ENCODE assay signal across 16 cellular contexts in genomic region chr1:15371610-15372539, GRCh38. TPM values are rescaled to one million over a fixed set of nuclear protein-coding genes. Genes with fewer than 3 reads are reported as not detected.
DNase-seq lines count a peak whose midpoint lies in the region; ATAC-seq and TF ChIP-seq lines count a peak whose summit lies in the region.
"Had no signal": no experiment of that assay in that cellular context is flagged by ENCODE, and none has a peak within 500 bp of the region (broad histone marks: within the 10 kb centered on the region; RNA-seq: fewer than 3 reads in every experiment).

No MANE protein-coding gene starts in this region.

- TF ChIP-seq CTCF in heart right ventricle (IDR thresholded peaks at IDR 0.05), result no peak
- TF ChIP-seq CTCF in neural progenitor cell (IDR thresholded peaks at IDR 0.05), result no peak
- no peak for TF ChIP-seq CTCF in brain microvascular endothelial cell (IDR thresholded peaks at IDR 0.05; ENCODE audit: low read depth, low read length, missing control alignments)

- H3K4me1 ChIP-seq in heart right ventricle (peaks cover 0 to 19% (median 11%) of the 10 kb centered on the region in 9 donors), neural progenitor cell (no peaks in the 10 kb centered on the region)

- H3K36me3 Mint-ChIP-seq in neural progenitor cell, result no peaks in the 10 kb centered on the region
- H3K36me3 Mint-ChIP-seq: naive thymus-derived CD4-positive, alpha-beta T cell; T-cell had no signal

- H3K27me3 Mint-ChIP-seq in stimulated activated naive CD8-positive, alpha-beta T cell treated with anti-CD3 and anti-CD28 coated beads, Interleukin-15, amount 100 ng/mL, for 72 hours, result no peaks in the 10 kb centered on the region
- peaks cover 14% of the 10 kb centered on the region for H3K27me3 Mint-ChIP-seq in neural progenitor cell (ENCODE audit: insufficient read depth, low read depth)
- H3K27me3 Mint-ChIP-seq: T-cell had no signal

- H3K9me3 Mint-ChIP-seq in stimulated activated naive CD8-positive, alpha-beta T cell treated with anti-CD3 and anti-CD28 coated beads, Interleukin-15, amount 100 ng/mL, for 72 hours, result no peaks in the 10 kb centered on the region
- no peaks in the 10 kb centered on the region for H3K9me3 Mint-ChIP-seq in neural progenitor cell
- H3K9me3 Mint-ChIP-seq: activated B cell treated with CpG ODN at 0.5 μM for 24 hours, T-cell had no signal

- H3K4me3 ChIP-seq in heart right ventricle, result no peak overlapping the region
- no peak overlapping the region for H3K4me3 ChIP-seq in neural progenitor cell
- no peak overlapping the region for H3K4me3 ChIP-seq in brain microvascular endothelial cell (ENCODE audit: low read depth, low read length)
- H3K4me3 ChIP-seq: uterus had no signal

- no peaks in the 10 kb centered on the region for H3K4me1 Mint-ChIP-seq in stimulated activated naive CD8-positive, alpha-beta T cell treated with anti-CD3 and anti-CD28 coated beads, Interleukin-15, amount 100 ng/mL, for 72 hours
- peaks cover 34% of the 10 kb centered on the region for H3K4me1 Mint-ChIP-seq in neural progenitor cell
- H3K4me1 Mint-ChIP-seq: activated B cell treated with CpG ODN at 0.5 μM for 24 hours; naive thymus-derived CD4-positive, alpha-beta T cell; T-cell had no signal

- intact Hi-C loops in heart right ventricle (cut with DNase I), result loop anchor here in 1 of 10 donors (10.0 kb wide), 1 partner anchor 63 kb away; the partner anchor contains the start of gene CTRC

- peak; percentile 14 for ATAC-seq in stimulated activated naive CD8-positive, alpha-beta T cell treated with anti-CD3 and anti-CD28 coated beads, Interleukin-15, Interleukin-2, amounts not matched to agents 100 U/mL and 50 U/mL, for 24 hours
- ATAC-seq in stimulated activated naive CD8-positive, alpha-beta T cell treated with anti-CD3 and anti-CD28 coated beads, Interleukin-15, amount 100 ng/mL, for 72 hours, result no peak
- ATAC-seq in heart right ventricle (peak in 6 of 8 donors; percentile 28 to 66 (median 37)), GM18858 (IDR thresholded peaks at IDR 0.05; ENCODE audit: unreplicated experiment) (no peak), GM19452 (IDR thresholded peaks at IDR 0.05; ENCODE audit: unreplicated experiment) (no peak)
- ATAC-seq: naive thymus-derived CD4-positive, alpha-beta T cell; T-cell had no signal

- H3K27me3 ChIP-seq in heart right ventricle, result no peaks in the 10 kb centered on the region
- H3K27me3 ChIP-seq in neural progenitor cell, result no peaks in the 10 kb centered on the region
- H3K27me3 ChIP-seq in brain microvascular endothelial cell (replicated peaks), result no peaks in the 10 kb centered on the region
- H3K27me3 ChIP-seq: uterus had no signal

- H3K4me2 ChIP-seq in neural progenitor cell, result no peak overlapping the region

- no peaks in the 10 kb centered on the region for H3K79me2 ChIP-seq in neural progenitor cell (ENCODE audit: low read depth)

- no peak for DNase-seq in stimulated activated naive CD8-positive, alpha-beta T cell treated with anti-CD3 and anti-CD28 coated beads, Interleukin-15, Interleukin-2, amounts not matched to agents 100 U/mL and 50 U/mL, for 24 hours
- no peak for DNase-seq in stimulated activated naive CD8-positive, alpha-beta T cell treated with anti-CD3 and anti-CD28 coated beads, Interleukin-15, amount 100 ng/mL, for 72 hours
- peak; percentile 23 to 51 for DNase-seq in heart right ventricle
- no peak for DNase-seq in neural progenitor cell (ENCODE audit: low spot score)
- DNase-seq in brain microvascular endothelial cell, result no peak
- DNase-seq in anterior cingulate cortex (lab: John Stamatoyannopoulos, UW), result no peak
- DNase-seq: activated B cell treated with CpG ODN at 0.5 μM for 24 hours; activated CD8-positive, alpha-beta memory T cell treated with anti-CD3 and anti-CD28 coated beads for 24 hours; left cardiac atrium; naive thymus-derived CD4-positive, alpha-beta T cell; NCI-H187; stimulated activated naive CD4-positive, alpha-beta T cell treated with Interleukin-2 at 50 U/mL for 16 hours; T-cell; uterus had no signal

- 68 to 82% methylated on average over 21 of the region's 21 CpGs for WGBS in heart right ventricle, 2 donors

- no peaks in the 10 kb centered on the region for H4K20me1 ChIP-seq in neural progenitor cell (ENCODE audit: low read depth)

- H3K4me3 Mint-ChIP-seq in stimulated activated naive CD8-positive, alpha-beta T cell treated with anti-CD3 and anti-CD28 coated beads, Interleukin-15, amount 100 ng/mL, for 72 hours, result no peak overlapping the region
- H3K4me3 Mint-ChIP-seq in neural progenitor cell, result no peak overlapping the region
- H3K4me3 Mint-ChIP-seq: activated B cell treated with CpG ODN at 0.5 μM for 24 hours; naive thymus-derived CD4-positive, alpha-beta T cell; T-cell had no signal

- H3K36me3 ChIP-seq in heart right ventricle, result no peaks in the 10 kb centered on the region
- H3K36me3 ChIP-seq in neural progenitor cell, result no peaks in the 10 kb centered on the region
- H3K36me3 ChIP-seq in brain microvascular endothelial cell (replicated peaks), result no peaks in the 10 kb centered on the region
- H3K36me3 ChIP-seq: uterus had no signal

- H3K9me3 ChIP-seq in heart right ventricle, result no peaks in the 10 kb centered on the region
- H3K9me3 ChIP-seq in neural progenitor cell (ENCODE audit: low read depth), result no peaks in the 10 kb centered on the region
- H3K9me3 ChIP-seq: uterus had no signal

- H3K27ac ChIP-seq in heart right ventricle (peak overlapping the region in 4 of 10 donors; percentile 5 to 76 (median 56)), neural progenitor cell (no peak overlapping the region), brain microvascular endothelial cell (no peak overlapping the region)
- H3K27ac ChIP-seq: uterus had no signal

- H3F3A ChIP-seq in neural progenitor cell (ENCODE audit: low read depth), result no peaks in the 10 kb centered on the region

- in situ Hi-C loops in brain microvascular endothelial cell (cut with HindIII; ENCODE audit: low pct_ligation_motif_present, low sequenced_read_pairs), result no loop called here

- H3K9ac ChIP-seq in neural progenitor cell, result no peak overlapping the region

- H2AFZ ChIP-seq in neural progenitor cell (replicated peaks), result no peak overlapping the region

- H3K27ac Mint-ChIP-seq in stimulated activated naive CD8-positive, alpha-beta T cell treated with anti-CD3 and anti-CD28 coated beads, Interleukin-15, amount 100 ng/mL, for 72 hours, result no peak overlapping the region
- H3K27ac Mint-ChIP-seq in neural progenitor cell, result peak overlapping the region; percentile 68
- H3K27ac Mint-ChIP-seq: activated B cell treated with CpG ODN at 0.5 μM for 24 hours; naive thymus-derived CD4-positive, alpha-beta T cell; T-cell had no signal

RNA-seq across cellular contexts. Expression of gene EFHD2, which starts 37.8 kb away (rescaled TPM):
- total RNA-seq in heart right ventricle, result 10 to 100 TPM in 9 of 10 donors, 1 to 10 TPM in 1; 9.4 to 32.1 (median 13.5) TPM
- 10 to 100 TPM; 20.1 to 20.2 TPM for polyA plus RNA-seq in heart right ventricle
- total RNA-seq in neural progenitor cell (ENCODE audit: low replicate concordance), result 6.5 and 14.5 TPM in 2 replicates

Comparison
In these comparisons a context has a peak if more than half of its experiments do, and no peak if none do; other contexts are left out.
1. ATAC-seq: peak in stimulated activated naive CD8-positive, alpha-beta T cell treated with anti-CD3 and anti-CD28 coated beads, Interleukin-15, Interleukin-2, amounts not matched to agents 100 U/mL and 50 U/mL, for 24 hours (single experiment) and heart right ventricle (6 of 8); none in stimulated activated naive CD8-positive, alpha-beta T cell treated with anti-CD3 and anti-CD28 coated beads, Interleukin-15, amount 100 ng/mL, for 72 hours (single experiment), GM18858 (single experiment) and GM19452 (single experiment).
2. DNase-seq: peak in heart right ventricle (2 of 2); none in stimulated activated naive CD8-positive, alpha-beta T cell treated with anti-CD3 and anti-CD28 coated beads, Interleukin-15, Interleukin-2, amounts not matched to agents 100 U/mL and 50 U/mL, for 24 hours (single experiment), stimulated activated naive CD8-positive, alpha-beta T cell treated with anti-CD3 and anti-CD28 coated beads, Interleukin-15, amount 100 ng/mL, for 72 hours (0 of 2), neural progenitor cell (single experiment), brain microvascular endothelial cell (single experiment) and anterior cingulate cortex (0 of 58).